Comparison of ENCODE assay signal across 10 cellular contexts in genomic region chr19:23015660-23016059, GRCh38. TPM values are rescaled to one million over a fixed set of nuclear protein-coding genes. Genes with fewer than 3 reads are reported as not detected.
"Had no signal": no experiment of that assay in that cellular context is flagged by ENCODE, and none has a peak within 500 bp of the region (broad histone marks: within the 10 kb centered on the region; RNA-seq: fewer than 3 reads in every experiment).

No MANE protein-coding gene starts in this region.

- ATAC-seq: HCT116 had no signal

- H3K4me3 ChIP-seq: GM23248, HAP-1 had no signal

- H3K9me3 ChIP-seq: HAP-1 had no signal

- H3K9ac ChIP-seq: GM23248 had no signal

- DNase-seq: GM23248, GOT3, H7, HFFc6, KG1 had no signal

- H3K36me3 ChIP-seq: HAP-1 had no signal

- H2AFZ ChIP-seq: GM23248 had no signal

- H3K27ac ChIP-seq: GM23248, HL-60 had no signal

- H3K4me1 ChIP-seq: HAP-1 had no signal

RNA-seq across cellular contexts. Expression of gene ZNF728, which starts 12.7 kb away (rescaled TPM):
- total RNA-seq: GM23248, H7, HFFc6, HT1080 had no signal
- polyA plus RNA-seq: GM23248, IgD-negative memory B cell had no signal
